Comparison of ENCODE assay signal across 1 cellular context in the genomic region with DNA sequence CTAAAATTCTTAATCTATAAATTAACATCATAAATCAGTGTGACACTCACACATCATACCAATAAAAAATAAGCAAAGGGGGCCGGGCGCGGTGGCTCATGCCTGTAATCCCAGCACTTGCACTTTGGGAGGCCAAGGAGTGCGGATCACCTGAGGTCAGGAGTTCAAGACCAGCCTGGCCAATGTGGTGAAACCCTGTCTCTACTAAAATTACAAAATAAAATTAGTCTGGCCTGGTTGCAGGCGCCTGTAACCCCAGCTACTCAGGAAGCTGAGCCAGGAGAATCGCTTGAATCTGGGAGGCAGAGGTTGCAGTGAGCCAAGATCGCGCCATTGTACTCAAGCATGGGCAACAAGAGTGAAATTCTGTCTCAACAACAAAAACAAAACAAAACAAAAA. TPM values are rescaled to one million over a fixed set of nuclear protein-coding genes. Genes with fewer than 3 reads are reported as not detected.
"Had no signal": no experiment of that assay in that cellular context is flagged by ENCODE, and none has a peak within 500 bp of the region (broad histone marks: within the 10 kb centered on the region; RNA-seq: fewer than 3 reads in every experiment).

No MANE protein-coding gene starts in this region.

RNA-seq across cellular contexts. Expression of a gene that starts 11.3 kb away (rescaled TPM):
- total RNA-seq: naive thymus-derived CD8-positive, alpha-beta T cell had no signal
- polyA plus RNA-seq: naive thymus-derived CD8-positive, alpha-beta T cell had no signal
